ENCODE assay signal across 15 cellular contexts in the genomic region with DNA sequence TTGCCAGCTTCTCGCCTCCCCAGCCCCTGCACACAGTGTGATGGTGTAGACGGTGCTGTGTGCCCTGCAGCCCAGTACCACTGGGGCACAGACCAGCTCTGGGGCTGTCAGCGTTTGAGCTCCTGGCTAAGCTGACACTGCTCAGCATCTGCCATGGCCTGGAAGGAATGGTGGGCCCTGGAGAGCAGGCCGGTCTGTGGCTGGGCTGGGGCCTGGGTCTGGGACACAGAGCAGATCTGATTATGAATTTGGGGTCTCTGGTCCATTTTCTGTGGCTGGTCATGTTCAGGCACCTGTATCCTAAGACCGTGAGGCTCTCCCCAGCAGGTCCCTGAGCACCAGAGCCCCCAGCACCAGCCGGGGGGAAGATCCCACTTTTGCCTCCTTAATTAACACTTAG. TPM values are rescaled to one million over a fixed set of nuclear protein-coding genes. Genes with fewer than 3 reads are reported as not detected.
A peak's percentile ranks its signal among the peaks of the same experiment; 100 is the strongest.
DNase-seq lines count a peak whose midpoint lies in the region; ATAC-seq, FAIRE-seq and TF ChIP-seq lines count a peak whose summit lies in the region.
"Had no signal": no experiment of that assay in that cellular context is flagged by ENCODE, and none has a peak within 500 bp of the region (broad histone marks: within the 10 kb centered on the region; RNA-seq: fewer than 3 reads in every experiment).

No MANE protein-coding gene starts in this region.

- H3K4me1 ChIP-seq in RWPE2 (ENCODE audit: insufficient read depth, poor library complexity, severe bottlenecking) (no peaks in the 10 kb centered on the region), kidney (ENCODE audit: control insufficient read depth in 1 of 2, insufficient read depth in 1 of 2, low read depth in 1 of 2, low read length in 2 of 2) (no peaks in the 10 kb centered on the region), spleen (no peaks in the 10 kb centered on the region)
- H3K4me1 ChIP-seq: A549 had no signal

- no peak overlapping the region for H3K4me3 Mint-ChIP-seq in CD14-positive monocyte
- H3K4me3 Mint-ChIP-seq in CD4-positive, alpha-beta T cell: no peak overlapping the region

- POLR2A ChIA-PET in CD4-positive, alpha-beta T cell (lab: Charles Lee): no interaction called here

- H3K27ac ChIP-seq in RWPE2 (ENCODE audit: poor library complexity, severe bottlenecking) (no peak overlapping the region), kidney (ENCODE audit: low read depth in 2 of 2, low read length in 2 of 2) (no peak overlapping the region), spleen (no peak overlapping the region)
- no peak overlapping the region for H3K27ac ChIP-seq in CD4-positive, alpha-beta T cell (ENCODE audit: low read depth, low read length)
- H3K27ac ChIP-seq: A549, HL-60 had no signal

- H3K36me3 ChIP-seq in RWPE2 (ENCODE audit: low read depth): no peaks in the 10 kb centered on the region
- H3K36me3 ChIP-seq in kidney (ENCODE audit: control insufficient read depth in 1 of 2, insufficient read depth in 2 of 2, low read length in 2 of 2): no peaks in the 10 kb centered on the region
- no peaks in the 10 kb centered on the region for H3K36me3 ChIP-seq in spleen

- DNase-seq in CD14-positive monocyte (ENCODE audit: low spot score) (peak; percentile 16), RWPE2 (ENCODE audit: low spot score) (peak; percentile 48), kidney (peak; percentile 46), spleen (peak; percentile 43), left lobe of liver (ENCODE audit: low spot score) (no peak), occipital lobe (lab: John Stamatoyannopoulos, UW) (no peak)
- no peak for DNase-seq in CD4-positive, alpha-beta T cell
- DNase-seq: DMS 273 treated with DMSO at 0.1 percent for 48 hours had no signal

- H3K4me3 ChIP-seq in RWPE2 (ENCODE audit: severe bottlenecking) (no peak overlapping the region), kidney (ENCODE audit: low read length in 2 of 2) (no peak overlapping the region), spleen (no peak overlapping the region)
- H3K4me3 ChIP-seq: A549 had no signal

- H3K27ac Mint-ChIP-seq in CD14-positive monocyte: no peak overlapping the region
- no peak overlapping the region for H3K27ac Mint-ChIP-seq in CD4-positive, alpha-beta T cell

- FAIRE-seq in kidney (lab: Jason Lieb, UNC): no peak
- FAIRE-seq: A549, H54 had no signal

- CTCF ChIA-PET in CD4-positive, alpha-beta T cell (lab: Charles Lee): no interaction called here

- ATAC-seq in RWPE2 (ENCODE audit: low read depth): no peak
- ATAC-seq in left lobe of liver: no peak
- ATAC-seq in CD4-positive, alpha-beta T cell (ENCODE audit: poor library complexity): no peak
- ATAC-seq: A549, HCT116 had no signal

- WGBS in spleen, 5 donors: 69 to 93% (median 89%) methylated on average over 5 to 6 of the region's 6 CpGs

- H3K9me3 ChIP-seq in RWPE2 (ENCODE audit: severe bottlenecking) (no peaks in the 10 kb centered on the region), kidney (ENCODE audit: control insufficient read depth in 1 of 2, low read length in 2 of 2) (no peaks in the 10 kb centered on the region), spleen (no peaks in the 10 kb centered on the region)
- H3K9me3 ChIP-seq in CD4-positive, alpha-beta T cell (ENCODE audit: control insufficient read depth, low read length): no peaks in the 10 kb centered on the region
- H3K9me3 ChIP-seq: A549 had no signal

- H3K4me1 Mint-ChIP-seq in CD14-positive monocyte: no peaks in the 10 kb centered on the region
- H3K4me1 Mint-ChIP-seq in CD4-positive, alpha-beta T cell (ENCODE audit: low read depth): no peaks in the 10 kb centered on the region

- no peaks in the 10 kb centered on the region for H3K36me3 Mint-ChIP-seq in CD14-positive monocyte
- H3K36me3 Mint-ChIP-seq in CD4-positive, alpha-beta T cell (ENCODE audit: low read depth): no peaks in the 10 kb centered on the region

- H3K27me3 Mint-ChIP-seq in CD14-positive monocyte (ENCODE audit: low read depth in 3 of 3): peaks cover 10 to 14% (median 11%) of the 10 kb centered on the region in 3 donors
- H3K27me3 Mint-ChIP-seq in CD4-positive, alpha-beta T cell: peaks cover 10% of the 10 kb centered on the region

- TF ChIP-seq POLR2A in spleen (IDR thresholded peaks at IDR 0.05): no peak

- peaks cover 4% of the 10 kb centered on the region for H3K27me3 ChIP-seq in RWPE2 (ENCODE audit: insufficient read depth, poor library complexity, severe bottlenecking)
- H3K27me3 ChIP-seq in spleen (replicated peaks in 1 of 7): peaks cover 0 to 8% (median 0%) of the 10 kb centered on the region in 7 donors
- no peaks in the 10 kb centered on the region for H3K27me3 ChIP-seq in CD4-positive, alpha-beta T cell (ENCODE audit: control insufficient read depth, insufficient read depth, low read length)

- peaks cover 0 to 1% (median 0%) of the 10 kb centered on the region in 7 donors for H3K9me3 Mint-ChIP-seq in CD14-positive monocyte
- no peaks in the 10 kb centered on the region for H3K9me3 Mint-ChIP-seq in CD4-positive, alpha-beta T cell

- TF ChIP-seq CTCF in CD14-positive monocyte (IDR thresholded peaks at IDR 0.05) (no peak), RWPE2 (IDR thresholded peaks at IDR 0.05; ENCODE audit: poor library complexity, severe bottlenecking) (no peak), kidney (IDR thresholded peaks at IDR 0.05; ENCODE audit: borderline replicate concordance, extremely low read depth, insufficient read depth) (no peak), spleen (IDR thresholded peaks at IDR 0.05 in 8 of 11, conservative IDR thresholded peaks at IDR 0.05 in 3 of 11) (no peak)
- no peak for TF ChIP-seq CTCF in CD4-positive, alpha-beta T cell (IDR thresholded peaks at IDR 0.05)

- no peak overlapping the region for H3K9ac ChIP-seq in kidney (ENCODE audit: low read length in 2 of 2)

- intact Hi-C loops in CD14-positive monocyte (cut with micrococcal nuclease) (no loop called here), kidney (cut with DNase I) (no loop called here), spleen (cut with DNase I; ENCODE audit: low total_unique reads) (no loop called here)
- intact Hi-C loops in CD4-positive, alpha-beta T cell (cut with DNase I, micrococcal nuclease): no loop called here

RNA-seq across cellular contexts. Expression of gene HCN4, which starts 34.7 kb away (rescaled TPM):
- polyA plus RNA-seq in CD14-positive monocyte (not detected), kidney (ENCODE audit: insufficient read depth, low read depth, low replicate concordance) (0.15 TPM), spleen (not detected)
- total RNA-seq in kidney (0.50 TPM), spleen (not detected), left lobe of liver (not detected), occipital lobe (3.0 TPM)
- total RNA-seq in CD4-positive, alpha-beta T cell: not detected
- total RNA-seq: Daoy had no signal
- polyA plus RNA-seq: AG04450, BJ had no signal

Comparison
In these comparisons a context has a peak if more than half of its experiments do, and no peak if none do; other contexts are left out.
1. DNase-seq: peak in CD14-positive monocyte (single experiment), RWPE2 (single experiment), kidney (single experiment) and spleen (single experiment); none in left lobe of liver (single experiment), CD4-positive, alpha-beta T cell (0 of 10) and occipital lobe (single experiment).